Comparison of ENCODE assay signal across 14 cellular contexts in genomic region chr11:33507967-33508366, GRCh38.
DNase-seq lines count a peak whose midpoint lies in the region; ATAC-seq, FAIRE-seq and TF ChIP-seq lines count a peak whose summit lies in the region.
"Had no signal": no experiment of that assay in that cellular context is flagged by ENCODE, and none has a peak within 500 bp of the region (broad histone marks: within the 10 kb centered on the region; RNA-seq: fewer than 3 reads in every experiment).

No MANE protein-coding gene starts in this region.

- H3K4me1 ChIP-seq in adipocyte (ENCODE audit: control insufficient read depth, insufficient read depth, low read length) = no peaks in the 10 kb centered on the region
- no peaks in the 10 kb centered on the region for H3K4me1 ChIP-seq in kidney (ENCODE audit: control insufficient read depth in 1 of 2, insufficient read depth in 1 of 2, low read depth in 1 of 2, low read length in 2 of 2)
- H3K4me1 ChIP-seq: SJCRH30 had no signal

- intact Hi-C loops in kidney (cut with DNase I) = no loop called here

- no peak overlapping the region for H3K9ac ChIP-seq in adipocyte (ENCODE audit: low read length)
- no peak overlapping the region for H3K9ac ChIP-seq in kidney (ENCODE audit: low read length in 2 of 2)

- H3K36me3 ChIP-seq in adipocyte (ENCODE audit: control insufficient read depth, insufficient read depth, low read length, severe bottlenecking) (no peaks in the 10 kb centered on the region), kidney (ENCODE audit: control insufficient read depth in 1 of 2, insufficient read depth in 2 of 2, low read length in 2 of 2) (no peaks in the 10 kb centered on the region)
- H3K36me3 ChIP-seq: cardiac muscle cell, SJCRH30 had no signal

- H3K4me3 ChIP-seq in adipocyte (ENCODE audit: low read length) = no peak overlapping the region
- no peak overlapping the region for H3K4me3 ChIP-seq in kidney (ENCODE audit: low read length in 2 of 2)
- H3K4me3 ChIP-seq: cardiac muscle cell, SJCRH30 had no signal

- DNase-seq in EH (ENCODE audit: low read depth) = peak; percentile 67
- peak; percentile 30 for DNase-seq in HuH-7 (ENCODE audit: low spot score)
- peak; percentile 51 for DNase-seq in adipocyte (ENCODE audit: low read depth)
- DNase-seq in left lobe of liver (ENCODE audit: low spot score) = no peak
- no peak for DNase-seq in stimulated activated CD8-positive, alpha-beta memory T cell treated with anti-CD3 and anti-CD28 coated beads, Interleukin-4, amount 100 ng/mL, for 48 hours
- no peak for DNase-seq in kidney
- DNase-seq in activated CD4-positive, CD25-positive, alpha-beta regulatory T cell (lab: John Stamatoyannopoulos, UW) = no peak
- DNase-seq: activated CD4-positive, CD25-positive, alpha-beta regulatory T cell treated with anti-CD3 and anti-CD28 coated beads, Interleukin-2, amount 50 U/mL, for 72 hours; erythroblast; NCI-H1930; nephron progenitor cell had no signal

- H3K9me3 ChIP-seq in adipocyte (ENCODE audit: control insufficient read depth, low read length) (no peaks in the 10 kb centered on the region), kidney (ENCODE audit: control insufficient read depth in 1 of 2, low read length in 2 of 2) (no peaks in the 10 kb centered on the region)
- H3K9me3 ChIP-seq: SJCRH30 had no signal

- TF ChIP-seq CTCF in kidney (IDR thresholded peaks at IDR 0.05; ENCODE audit: borderline replicate concordance, extremely low read depth, insufficient read depth) = no peak

- H3K27me3 ChIP-seq in adipocyte (replicated peaks; ENCODE audit: control insufficient read depth, insufficient read depth, low read length) = no peaks in the 10 kb centered on the region
- H3K27me3 ChIP-seq: cardiac muscle cell, SJCRH30 had no signal

- H3K27ac ChIP-seq in kidney (ENCODE audit: low read depth in 2 of 2, low read length in 2 of 2) = no peak overlapping the region
- H3K27ac ChIP-seq: cardiac muscle cell, SJCRH30 had no signal

- FAIRE-seq in kidney (lab: Jason Lieb, UNC) = no peak

- peak; percentile 72 for ATAC-seq in left lobe of liver
- ATAC-seq in GM21723 (IDR thresholded peaks at IDR 0.05; ENCODE audit: unreplicated experiment) = no peak

Comparison
In these comparisons a context has a peak if more than half of its experiments do, and no peak if none do; other contexts are left out.
1. DNase-seq: peak in EH (single experiment), HuH-7 (single experiment) and adipocyte (single experiment); none in left lobe of liver (single experiment), stimulated activated CD8-positive, alpha-beta memory T cell treated with anti-CD3 and anti-CD28 coated beads, Interleukin-4, amount 100 ng/mL, for 48 hours (single experiment), kidney (single experiment) and activated CD4-positive, CD25-positive, alpha-beta regulatory T cell (0 of 4).